In the genomic region with DNA sequence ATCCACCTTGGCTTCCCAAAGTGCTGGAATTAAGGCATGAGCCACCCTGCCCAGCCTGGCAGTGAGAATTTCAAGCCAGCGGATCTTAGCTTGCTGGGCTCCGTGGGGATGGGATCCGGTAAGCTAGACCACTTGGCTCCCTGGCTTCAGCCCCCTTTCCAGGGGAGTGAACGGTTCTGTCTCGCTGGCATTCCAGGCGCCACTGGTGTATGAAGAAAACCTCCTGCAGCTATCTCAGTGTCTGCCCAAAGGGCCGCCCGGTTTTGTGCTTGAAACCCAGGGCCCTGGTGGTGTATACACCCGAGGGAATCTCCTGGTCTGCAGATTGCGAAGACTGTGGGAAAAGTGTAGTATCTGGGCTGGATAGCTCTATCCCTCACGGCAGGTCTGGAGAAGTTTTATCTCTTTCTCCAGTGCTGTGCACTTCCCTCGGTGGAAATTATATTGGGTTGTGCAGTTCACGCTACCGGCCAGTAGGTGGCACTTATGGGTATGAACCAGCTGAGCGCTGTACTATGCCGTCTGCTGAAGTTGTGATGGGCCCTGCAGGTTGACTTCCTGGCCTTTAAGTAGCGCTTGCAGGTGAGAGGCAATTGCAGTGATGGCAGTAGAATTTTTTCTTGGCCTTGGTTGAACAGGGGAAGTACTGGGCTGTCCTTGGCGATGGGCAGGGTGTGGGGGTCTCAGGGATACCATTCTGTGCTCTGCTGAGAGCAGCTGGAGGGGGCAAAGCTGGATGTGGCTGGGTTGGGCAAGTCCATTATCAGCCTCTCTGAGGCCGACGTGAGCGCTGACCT, we compare ENCODE assay signal across 8 cellular contexts.
DNase-seq lines count a peak whose midpoint lies in the region; ATAC-seq and TF ChIP-seq lines count a peak whose summit lies in the region.

No MANE protein-coding gene starts in this region.

- ATAC-seq in GM19463 (IDR thresholded peaks at IDR 0.05; ENCODE audit: unreplicated experiment) (peak; percentile 100), HG03432 (IDR thresholded peaks at IDR 0.05; ENCODE audit: unreplicated experiment) (peak; percentile 98)

- TF ChIP-seq POLR2A in vagina (IDR thresholded peaks at IDR 0.05) = no peak

- H3K4me3 ChIP-seq in vagina = no peak overlapping the region

- H3K36me3 ChIP-seq in vagina = no peaks in the 10 kb centered on the region

- intact Hi-C loops in vagina (cut with DNase I) = no loop called here

- no peak overlapping the region for H3K27ac ChIP-seq in vagina

- H3K9me3 ChIP-seq in vagina = no peaks in the 10 kb centered on the region

- DNase-seq in Daoy (ENCODE audit: low read depth) (peak; percentile 9), RPMI8226 (peak; percentile 79), amniotic epithelial cell (ENCODE audit: low read depth) (peak; percentile 62), iPS-NIHi11 (ENCODE audit: low spot score) (peak; percentile 79), vagina (ENCODE audit: extremely low spot score in 2 of 2) (no peak)
- peak; percentile 40 for DNase-seq in stimulated activated CD4-positive, alpha-beta T cell treated with anti-CD3 and anti-CD28 coated beads, Interleukin-4, amount 100 ng/mL, for 1 hour

- H3K27me3 ChIP-seq in vagina = no peaks in the 10 kb centered on the region

- peak in 1 of 3 experiments; percentile 17 for TF ChIP-seq CTCF in vagina (IDR thresholded peaks at IDR 0.05)

- H3K4me1 ChIP-seq in vagina = no peaks in the 10 kb centered on the region

Comparison
In these comparisons a context has a peak if more than half of its experiments do, and no peak if none do; other contexts are left out.
1. DNase-seq: peak in Daoy (single experiment), RPMI8226 (single experiment), amniotic epithelial cell (single experiment), iPS-NIHi11 (single experiment) and stimulated activated CD4-positive, alpha-beta T cell treated with anti-CD3 and anti-CD28 coated beads, Interleukin-4, amount 100 ng/mL, for 1 hour (single experiment); none in vagina (0 of 2).